In genomic region chr1:165062346-165062745, GRCh38 we compare ENCODE assay signal across 26 cellular contexts.
"Had no signal": no experiment of that assay in that cellular context is flagged by ENCODE, and none has a peak within 500 bp of the region (broad histone marks: within the 10 kb centered on the region; RNA-seq: fewer than 3 reads in every experiment).

No MANE protein-coding gene starts in this region.

- H3K36me3 Mint-ChIP-seq: activated naive CD4-positive, alpha-beta T cell treated with anti-CD3 and anti-CD28 coated beads, Interleukin-2, amount 50 U/mL, for 24 hours; activated naive CD8-positive, alpha-beta T cell treated with anti-CD3 and anti-CD28 coated beads, Interleukin-2, amount 10 ng/mL, durations not matched to agents 7 days and 5 days had no signal

- H3K27me3 Mint-ChIP-seq: activated naive CD8-positive, alpha-beta T cell treated with anti-CD3 and anti-CD28 coated beads, Interleukin-2, amount 10 ng/mL, durations not matched to agents 7 days and 5 days; activated T-cell treated with anti-CD3 and anti-CD28 coated beads, Interleukin-2, amount 50 U/mL, for 24 hours had no signal

- H3K9me3 ChIP-seq: body of pancreas, breast epithelium, MG63 had no signal

- H3K4me2 ChIP-seq: PC-9 had no signal

- DNase-seq: activated CD4-positive, alpha-beta T cell treated with anti-CD3 and anti-CD28 coated beads, Interleukin-2, amount 10 ng/mL, durations not matched to agents 7 days and 5 days; activated CD4-positive, alpha-beta T cell treated with anti-CD3 and anti-CD28 coated beads, Interleukin-2, amount 50 U/mL, for 48 hours; activated CD8-positive, alpha-beta T cell treated with anti-CD3 and anti-CD28 coated beads, Interleukin-2, amount 10 ng/mL, durations not matched to agents 7 days and 5 days; activated gamma-delta T cell; activated naive CD4-positive, alpha-beta T cell treated with Interleukin-2 at 50 U/mL for 16 hours; activated naive CD8-positive, alpha-beta T cell treated with anti-CD3 and anti-CD28 coated beads, Interleukin-2, amount 10 ng/mL, durations not matched to agents 7 days and 5 days; activated T-cell treated with anti-CD3 and anti-CD28 coated beads, Interleukin-2, amount 50 U/mL, for 24 hours; amygdala; body of pancreas; Kasumi-1; KG1; MG63; NCI-H1092; NCI-H1436 treated with DMSO at 0.1 percent for 48 hours; NCI-H1694 treated with DMSO at 0.1 percent for 48 hours; NCI-H2029; NCI-H2171 treated with DMSO at 0.1 percent for 48 hours; NCI-H524 treated with DMSO at 0.1 percent for 48 hours; PC-9; T1000; WERI-Rb-1 had no signal

- H3K27ac Mint-ChIP-seq: activated CD4-positive, alpha-beta T cell treated with anti-CD3 and anti-CD28 coated beads, Interleukin-2, amount 10 ng/mL, durations not matched to agents 7 days and 5 days; activated CD8-positive, alpha-beta T cell treated with anti-CD3 and anti-CD28 coated beads, Interleukin-2, amount 10 ng/mL, durations not matched to agents 7 days and 5 days; activated naive CD4-positive, alpha-beta T cell treated with anti-CD3 and anti-CD28 coated beads, Interleukin-2, amount 50 U/mL, for 24 hours; activated naive CD8-positive, alpha-beta T cell treated with anti-CD3 and anti-CD28 coated beads, Interleukin-2, amount 10 ng/mL, durations not matched to agents 7 days and 5 days; activated T-cell treated with anti-CD3 and anti-CD28 coated beads, Interleukin-2, amount 50 U/mL, for 24 hours; activated T-helper 2 cell treated with anti-CD3 and anti-CD28 coated beads, Interferon-gamma antibody, Interleukin-2, Interleukin-4, amounts not matched to agents 10 μg/mL and 5 μg/mL and 100 μg/mL, durations not matched to agents 14 hours and 24 hours and 36 hours had no signal

- H3K4me1 ChIP-seq: body of pancreas, breast epithelium had no signal

- ATAC-seq: activated CD8-positive, alpha-beta T cell treated with anti-CD3 and anti-CD28 coated beads, Interleukin-2, amount 10 ng/mL, durations not matched to agents 7 days and 5 days; body of pancreas; Right ventricle myocardium inferior had no signal

- H2AFZ ChIP-seq: PC-9 had no signal

- H3K4me1 Mint-ChIP-seq: activated CD4-positive, alpha-beta T cell treated with anti-CD3 and anti-CD28 coated beads, Interleukin-2, amount 10 ng/mL, durations not matched to agents 7 days and 5 days; activated naive CD4-positive, alpha-beta T cell treated with anti-CD3 and anti-CD28 coated beads, Interleukin-2, amount 50 U/mL, for 24 hours; activated naive CD8-positive, alpha-beta T cell treated with anti-CD3 and anti-CD28 coated beads, Interleukin-2, amount 10 ng/mL, durations not matched to agents 7 days and 5 days had no signal

- H3K27me3 ChIP-seq: body of pancreas, breast epithelium, MG63 had no signal

- H3K27ac ChIP-seq: body of pancreas, breast epithelium, PC-9, RWPE1, WERI-Rb-1 had no signal

- H3K4me3 ChIP-seq: body of pancreas, breast epithelium, MG63, PC-9 had no signal

- H3K36me3 ChIP-seq: breast epithelium, MG63, WERI-Rb-1 had no signal

- H3K9me3 Mint-ChIP-seq: activated CD4-positive, alpha-beta T cell treated with anti-CD3 and anti-CD28 coated beads, Interleukin-2, amount 10 ng/mL, durations not matched to agents 7 days and 5 days; activated naive CD8-positive, alpha-beta T cell treated with anti-CD3 and anti-CD28 coated beads, Interleukin-2, amount 10 ng/mL, durations not matched to agents 7 days and 5 days; activated T-cell treated with anti-CD3 and anti-CD28 coated beads, Interleukin-2, amount 50 U/mL, for 24 hours; activated T-helper 2 cell treated with anti-CD3 and anti-CD28 coated beads, Interferon-gamma antibody, Interleukin-2, Interleukin-4, amounts not matched to agents 10 μg/mL and 5 μg/mL and 100 μg/mL, durations not matched to agents 14 hours and 24 hours and 36 hours had no signal

- H3K4me3 Mint-ChIP-seq: activated CD4-positive, alpha-beta T cell treated with anti-CD3 and anti-CD28 coated beads, Interleukin-2, amount 10 ng/mL, durations not matched to agents 7 days and 5 days; activated CD8-positive, alpha-beta T cell treated with anti-CD3 and anti-CD28 coated beads, Interleukin-2, amount 10 ng/mL, durations not matched to agents 7 days and 5 days; activated naive CD4-positive, alpha-beta T cell treated with anti-CD3 and anti-CD28 coated beads, Interleukin-2, amount 50 U/mL, for 24 hours; activated naive CD8-positive, alpha-beta T cell treated with anti-CD3 and anti-CD28 coated beads, Interleukin-2, amount 10 ng/mL, durations not matched to agents 7 days and 5 days; activated T-cell treated with anti-CD3 and anti-CD28 coated beads, Interleukin-2, amount 50 U/mL, for 24 hours had no signal
